In genomic region chr11:67630943-67631331, GRCh38 we compare ENCODE assay signal across 6 cellular contexts. TPM values are rescaled to one million over a fixed set of nuclear protein-coding genes. Genes with fewer than 3 reads are reported as not detected.
DNase-seq lines count a peak whose midpoint lies in the region; ATAC-seq and TF ChIP-seq lines count a peak whose summit lies in the region.

No MANE protein-coding gene starts in this region.

- H3K14ac ChIP-seq in mesenchymal stem cell (ENCODE audit: low read length in 2 of 2): peak overlapping the region in 1 of 2 experiments; percentile 13

- H2BK12ac ChIP-seq in mesenchymal stem cell (ENCODE audit: low read length in 2 of 2): peak overlapping the region; percentile 12 to 95

- H3K9me3 ChIP-seq in CD4-positive, alpha-beta T cell (ENCODE audit: control insufficient read depth, low read length): no peaks in the 10 kb centered on the region
- H3K9me3 ChIP-seq in mesenchymal stem cell (ENCODE audit: control insufficient read depth, low read length): no peaks in the 10 kb centered on the region

- no peak overlapping the region for H2BK120ac ChIP-seq in mesenchymal stem cell (ENCODE audit: low read depth, low read length)

- peak overlapping the region; percentile 73 for H3K4me2 ChIP-seq in mesenchymal stem cell (ENCODE audit: low read length, poor library complexity, severe bottlenecking)

- DNase-seq in CD4-positive, alpha-beta T cell: no peak
- DNase-seq in mesenchymal stem cell (no peak), NCI-H2107 (lab: John Stamatoyannopoulos, UW) (no peak), EL (no peak)

- H3K27me3 ChIP-seq in CD4-positive, alpha-beta T cell (ENCODE audit: control insufficient read depth, insufficient read depth, low read length): no peaks in the 10 kb centered on the region
- H3K27me3 ChIP-seq in mesenchymal stem cell (ENCODE audit: control insufficient read depth in 1 of 2, insufficient read depth in 1 of 2, low read length in 2 of 2): peaks cover 5 to 20% of the 10 kb centered on the region in 2 experiments

- peak; percentile 55 for TF ChIP-seq CTCF in CD4-positive, alpha-beta T cell (IDR thresholded peaks at IDR 0.05)

- 70% methylated on average over 11 of the region's 16 CpGs for WGBS in mesenchymal stem cell

- no peak overlapping the region for H2BK15ac ChIP-seq in mesenchymal stem cell (ENCODE audit: low read depth, poor library complexity, severe bottlenecking)

- H3K4me3 ChIP-seq in mesenchymal stem cell (ENCODE audit: insufficient read depth in 1 of 2, low read depth in 1 of 2, low read length in 2 of 2): peak overlapping the region; percentile 62 to 82

- H3K36me3 Mint-ChIP-seq in CD4-positive, alpha-beta T cell (ENCODE audit: low read depth): no peaks in the 10 kb centered on the region
- H3K36me3 Mint-ChIP-seq in activated T-helper 17 cell treated with anti-CD3 and anti-CD28 coated beads, Interleukin-2, amount 50 U/mL, for 72 hours (ENCODE audit: low read depth): no peaks in the 10 kb centered on the region

- peak overlapping the region; percentile 65 for H4K91ac ChIP-seq in mesenchymal stem cell (ENCODE audit: low read length)

- intact Hi-C loops in CD4-positive, alpha-beta T cell (cut with DNase I, micrococcal nuclease): loop anchor here (1.0 to 2.0 kb wide), 2 partner anchors 17 to 174 kb away; no protein-coding TSS in a partner anchor

- H3K4me1 Mint-ChIP-seq in CD4-positive, alpha-beta T cell (ENCODE audit: low read depth): peaks cover 6% of the 10 kb centered on the region
- H3K4me1 Mint-ChIP-seq in activated T-helper 17 cell treated with anti-CD3 and anti-CD28 coated beads, Interleukin-2, amount 50 U/mL, for 72 hours: no peaks in the 10 kb centered on the region

- no peaks in the 10 kb centered on the region for H3K9me3 Mint-ChIP-seq in CD4-positive, alpha-beta T cell
- no peaks in the 10 kb centered on the region for H3K9me3 Mint-ChIP-seq in activated T-helper 17 cell treated with anti-CD3 and anti-CD28 coated beads, Interleukin-2, amount 50 U/mL, for 72 hours

- peak overlapping the region; percentile 61 for H3K27ac ChIP-seq in CD4-positive, alpha-beta T cell (ENCODE audit: low read depth, low read length)
- H3K27ac ChIP-seq in mesenchymal stem cell (ENCODE audit: low read length, poor library complexity, severe bottlenecking): peak overlapping the region; percentile 46

- no peak overlapping the region for H2BK5ac ChIP-seq in mesenchymal stem cell (ENCODE audit: low read depth, low read length, poor library complexity, severe bottlenecking)

- peaks cover 0 to 20% of the 10 kb centered on the region in 2 experiments for H3K36me3 ChIP-seq in mesenchymal stem cell (ENCODE audit: control insufficient read depth in 1 of 2, insufficient read depth in 2 of 2, low read depth in 1 of 2, low read length in 2 of 2)

- H3K79me1 ChIP-seq in mesenchymal stem cell (replicated peaks; ENCODE audit: low read length, poor library complexity, severe bottlenecking): no peaks in the 10 kb centered on the region

- H3K9ac ChIP-seq in mesenchymal stem cell (ENCODE audit: low read length): peak overlapping the region; percentile 82

- no peaks in the 10 kb centered on the region for H3K27me3 Mint-ChIP-seq in CD4-positive, alpha-beta T cell
- H3K27me3 Mint-ChIP-seq in activated T-helper 17 cell treated with anti-CD3 and anti-CD28 coated beads, Interleukin-2, amount 50 U/mL, for 72 hours: no peaks in the 10 kb centered on the region

- peaks cover 21% of the 10 kb centered on the region for H3K4me1 ChIP-seq in mesenchymal stem cell (ENCODE audit: control insufficient read depth, insufficient read depth, low read depth, low read length)

- CTCF ChIA-PET in CD4-positive, alpha-beta T cell (lab: Charles Lee): interaction anchor here (3.1 to 3.7 kb wide), 3 partner anchors 17 to 28 kb away, joined by 15 to 38 read pairs (median 28); no protein-coding TSS in a partner anchor

- ATAC-seq in CD4-positive, alpha-beta T cell (ENCODE audit: poor library complexity): no peak
- no peak for ATAC-seq in activated T-helper 17 cell treated with anti-CD3 and anti-CD28 coated beads, Interleukin-2, amount 50 U/mL, for 72 hours (replicated peaks)
- no peak for ATAC-seq in HG03571 (IDR thresholded peaks at IDR 0.05; ENCODE audit: unreplicated experiment)

- peak overlapping the region; percentile 94 for H3K4me3 Mint-ChIP-seq in CD4-positive, alpha-beta T cell
- H3K4me3 Mint-ChIP-seq in activated T-helper 17 cell treated with anti-CD3 and anti-CD28 coated beads, Interleukin-2, amount 50 U/mL, for 72 hours: peak overlapping the region; percentile 84

- POLR2A ChIA-PET in CD4-positive, alpha-beta T cell (lab: Charles Lee): interaction anchor here (1.4 to 4.5 kb wide), 7 partner anchors 9 to 47 kb away, joined by 4 to 51 read pairs (median 16); partner anchors contain the start of genes ACY3 and GSTP1

- H2AK5ac ChIP-seq in mesenchymal stem cell (ENCODE audit: low read length, severe bottlenecking): peak overlapping the region; percentile 60

- H3K18ac ChIP-seq in mesenchymal stem cell (ENCODE audit: low read depth in 1 of 2, low read length in 2 of 2): peak overlapping the region; percentile 17 to 79

- peak overlapping the region; percentile 71 for H4K8ac ChIP-seq in mesenchymal stem cell (ENCODE audit: low read length)

- peak overlapping the region; percentile 89 for H3K27ac Mint-ChIP-seq in CD4-positive, alpha-beta T cell
- H3K27ac Mint-ChIP-seq in activated T-helper 17 cell treated with anti-CD3 and anti-CD28 coated beads, Interleukin-2, amount 50 U/mL, for 72 hours: peak overlapping the region; percentile 89

- H3K4ac ChIP-seq in mesenchymal stem cell (ENCODE audit: low read depth in 1 of 2, low read length in 2 of 2): peak overlapping the region in 1 of 2 experiments; percentile 22

- H3K23ac ChIP-seq in mesenchymal stem cell (ENCODE audit: low read length in 2 of 2): no peak overlapping the region

- peak overlapping the region; percentile 97 for H2AFZ ChIP-seq in mesenchymal stem cell (ENCODE audit: low read depth, low read length)

RNA-seq across cellular contexts. Expression of gene NUDT8, which starts 1.2 kb away (rescaled TPM):
- 1 to 10 TPM in 1 of 2 experiments, under 1 TPM in 1; 0.92 to 1.4 TPM for total RNA-seq in CD4-positive, alpha-beta T cell
- total RNA-seq in activated T-helper 17 cell treated with anti-CD3 and anti-CD28 coated beads, Interleukin-2, amount 50 U/mL, for 72 hours: 10 to 100 TPM; 12.0 to 23.1 TPM
- 6.9 TPM for polyA plus RNA-seq in mesenchymal stem cell (2013, experiment 1 of 2)
- 6.6 TPM for polyA plus RNA-seq in mesenchymal stem cell (2013, experiment 2 of 2)

RNA-seq across cellular contexts. Expression of gene TBX10, which starts 8.6 kb away (rescaled TPM):
- not detected for total RNA-seq in CD4-positive, alpha-beta T cell
- not detected for total RNA-seq in activated T-helper 17 cell treated with anti-CD3 and anti-CD28 coated beads, Interleukin-2, amount 50 U/mL, for 72 hours
- polyA plus RNA-seq in mesenchymal stem cell (2013, experiment 1 of 2): not detected
- not detected for polyA plus RNA-seq in mesenchymal stem cell (2013, experiment 2 of 2)

RNA-seq across cellular contexts. Expression of gene ACY3, which starts 19.6 kb away (rescaled TPM):
- total RNA-seq in CD4-positive, alpha-beta T cell: under 1 TPM; 0.30 to 0.36 TPM
- under 1 TPM in 1 of 2 donors, not detected in 1; 0.80 TPM for total RNA-seq in activated T-helper 17 cell treated with anti-CD3 and anti-CD28 coated beads, Interleukin-2, amount 50 U/mL, for 72 hours
- polyA plus RNA-seq in mesenchymal stem cell (2013, experiment 1 of 2): not detected
- polyA plus RNA-seq in mesenchymal stem cell (2013, experiment 2 of 2): not detected

RNA-seq across cellular contexts. Expression of gene NDUFV1, which starts 24.2 kb away (rescaled TPM):
- 100 to 1,000 TPM; 223 to 224 TPM for total RNA-seq in CD4-positive, alpha-beta T cell
- total RNA-seq in activated T-helper 17 cell treated with anti-CD3 and anti-CD28 coated beads, Interleukin-2, amount 50 U/mL, for 72 hours: 100 to 1,000 TPM; 160 to 238 TPM
- 65.0 TPM for polyA plus RNA-seq in mesenchymal stem cell (2013, experiment 1 of 2)
- polyA plus RNA-seq in mesenchymal stem cell (2013, experiment 2 of 2): 60.8 TPM

RNA-seq across cellular contexts. Expression of gene ALDH3B2, which starts 43.5 kb away (rescaled TPM):
- total RNA-seq in CD4-positive, alpha-beta T cell: not detected
- not detected for total RNA-seq in activated T-helper 17 cell treated with anti-CD3 and anti-CD28 coated beads, Interleukin-2, amount 50 U/mL, for 72 hours
- polyA plus RNA-seq in mesenchymal stem cell (2013, experiment 1 of 2): not detected
- polyA plus RNA-seq in mesenchymal stem cell (2013, experiment 2 of 2): not detected

Comparison
In these comparisons a context has a peak if more than half of its experiments do, and no peak if none do; other contexts are left out.
1. RNA of gene NUDT8, which starts 1.2 kb away (total RNA-seq): 12.0 to 23.1 TPM in activated T-helper 17 cell treated with anti-CD3 and anti-CD28 coated beads, Interleukin-2, amount 50 U/mL, for 72 hours; 0.92 to 1.4 TPM in CD4-positive, alpha-beta T cell; every median in the first group is over 4 times any median in the second.